In genomic region chr17:75289832-75290337, GRCh38 we compare ENCODE assay signal across 8 cellular contexts. TPM values are rescaled to one million over a fixed set of nuclear protein-coding genes. Genes with fewer than 3 reads are reported as not detected.
DNase-seq lines count a peak whose midpoint lies in the region; ATAC-seq and TF ChIP-seq lines count a peak whose summit lies in the region.

No MANE protein-coding gene starts in this region.

- H3K36me3 Mint-ChIP-seq in dendritic cell treated with granulocyte-macrophage colony-stimulating factor and Interleukin-4, amounts not matched to agents 40 ng/mL and 50 ng/mL, for 4 days (ENCODE audit: low read depth), result peaks cover 48% of the 10 kb centered on the region
- peaks cover 4% of the 10 kb centered on the region for H3K36me3 Mint-ChIP-seq in memory B cell

- no peaks in the 10 kb centered on the region for H3K27me3 Mint-ChIP-seq in dendritic cell treated with granulocyte-macrophage colony-stimulating factor and Interleukin-4, amounts not matched to agents 40 ng/mL and 50 ng/mL, for 4 days
- no peaks in the 10 kb centered on the region for H3K27me3 Mint-ChIP-seq in memory B cell

- no peaks in the 10 kb centered on the region for H3K9me2 ChIP-seq in Karpas-422 (replicated peaks; ENCODE audit: insufficient read depth, low read length)

- DNase-seq in AG08395 (ENCODE audit: low spot score) (peak; percentile 35), Karpas-422 (peak; percentile 90), WERI-Rb-1 (no peak), memory B cell (ENCODE audit: low spot score in 2 of 2) (peak; percentile 55 to 67)
- DNase-seq in stimulated activated CD8-positive, alpha-beta memory T cell treated with anti-CD3 and anti-CD28 coated beads, Interleukin-15, amount 100 ng/mL, for 48 hours (ENCODE audit: low read depth in 2 of 2), result peak; percentile 41 to 49

- H3K27me3 ChIP-seq in Karpas-422 (ENCODE audit: low read length) (no peaks in the 10 kb centered on the region), WERI-Rb-1 (ENCODE audit: insufficient read depth, low read depth, severe bottlenecking) (no peaks in the 10 kb centered on the region)

- H4K20me1 ChIP-seq in Karpas-422 (ENCODE audit: insufficient read depth, low read depth, low read length), result no peaks in the 10 kb centered on the region

- H3K4me3 ChIP-seq in Karpas-422 (ENCODE audit: low read length), result peak overlapping the region; percentile 62
- H3K4me3 ChIP-seq in WERI-Rb-1 (ENCODE audit: low read depth, low read length), result peak overlapping the region; percentile 93

- peak overlapping the region; percentile 92 for H3K4me3 Mint-ChIP-seq in dendritic cell treated with granulocyte-macrophage colony-stimulating factor and Interleukin-4, amounts not matched to agents 40 ng/mL and 50 ng/mL, for 4 days
- peak overlapping the region; percentile 98 for H3K4me3 Mint-ChIP-seq in memory B cell

- H2AFZ ChIP-seq in Karpas-422 (ENCODE audit: low read length), result peak overlapping the region; percentile 52

- H3K9ac ChIP-seq in Karpas-422 (ENCODE audit: low read length), result peak overlapping the region; percentile 64

- peak overlapping the region; percentile 83 for H3K27ac ChIP-seq in Karpas-422 (ENCODE audit: low read length)
- H3K27ac ChIP-seq in WERI-Rb-1, result peak overlapping the region; percentile 30

- H3K79me2 ChIP-seq in Karpas-422 (ENCODE audit: low read length), result peaks cover 39% of the 10 kb centered on the region

- peak; percentile 16 for ATAC-seq in GM18519 (IDR thresholded peaks at IDR 0.05; ENCODE audit: low FRiP score, unreplicated experiment)
- peak; percentile 51 for ATAC-seq in memory B cell (ENCODE audit: low read depth)
- no peak for ATAC-seq in GM18861 (IDR thresholded peaks at IDR 0.05; ENCODE audit: unreplicated experiment)

- H3K4me2 ChIP-seq in Karpas-422 (ENCODE audit: low read depth, low read length, poor library complexity, severe bottlenecking), result peak overlapping the region; percentile 83

- H3K9me3 Mint-ChIP-seq in dendritic cell treated with granulocyte-macrophage colony-stimulating factor and Interleukin-4, amounts not matched to agents 40 ng/mL and 50 ng/mL, for 4 days, result no peaks in the 10 kb centered on the region
- no peaks in the 10 kb centered on the region for H3K9me3 Mint-ChIP-seq in memory B cell

- TF ChIP-seq CTCF in WERI-Rb-1 (IDR thresholded peaks at IDR 0.05; ENCODE audit: low read depth, low read length), result no peak

- peaks cover 77% of the 10 kb centered on the region for H3K4me1 Mint-ChIP-seq in dendritic cell treated with granulocyte-macrophage colony-stimulating factor and Interleukin-4, amounts not matched to agents 40 ng/mL and 50 ng/mL, for 4 days (ENCODE audit: low read depth)
- peaks cover 8% of the 10 kb centered on the region for H3K4me1 Mint-ChIP-seq in memory B cell

- intact Hi-C loops in dendritic cell treated with granulocyte-macrophage colony-stimulating factor and Interleukin-4, amounts not matched to agents 40 ng/mL and 50 ng/mL, for 4 days (cut with micrococcal nuclease), result loop anchor here (2.0 to 5.0 kb wide), 2 partner anchors 32 to 115 kb away; partner anchors contain the start of gene GRB2

- H3K36me3 ChIP-seq in Karpas-422 (ENCODE audit: insufficient read depth, low read length) (peaks cover 16% of the 10 kb centered on the region), WERI-Rb-1 (peaks cover 27% of the 10 kb centered on the region)

- H3K9me3 ChIP-seq in Karpas-422 (ENCODE audit: low read length), result no peaks in the 10 kb centered on the region
- no peaks in the 10 kb centered on the region for H3K9me3 ChIP-seq in WERI-Rb-1 (ENCODE audit: severe bottlenecking)

- peaks cover 22% of the 10 kb centered on the region for H3K4me1 ChIP-seq in Karpas-422 (ENCODE audit: low read length)

- H3K27ac Mint-ChIP-seq in dendritic cell treated with granulocyte-macrophage colony-stimulating factor and Interleukin-4, amounts not matched to agents 40 ng/mL and 50 ng/mL, for 4 days, result peak overlapping the region; percentile 97
- H3K27ac Mint-ChIP-seq in memory B cell, result peak overlapping the region; percentile 98

RNA-seq across cellular contexts. Expression of gene SLC25A19, which starts 0.7 kb away (rescaled TPM):
- 36.5 and 43.1 TPM in 2 replicates for total RNA-seq in Karpas-422 (2014; rRNA removed; shearing (Covaris generic); ENCODE audit: low replicate concordance)

RNA-seq across cellular contexts. Expression of gene MIF4GD, which starts 18.9 kb away (rescaled TPM):
- total RNA-seq in Karpas-422 (2014; rRNA removed; shearing (Covaris generic); ENCODE audit: low replicate concordance), result 44.4 and 63.3 TPM in 2 replicates

RNA-seq across cellular contexts. Expression of gene MRPS7, which starts 28.2 kb away (rescaled TPM):
- 48.8 and 58.7 TPM in 2 replicates for total RNA-seq in Karpas-422 (2014; rRNA removed; shearing (Covaris generic); ENCODE audit: low replicate concordance)

RNA-seq across cellular contexts. Expression of gene GGA3, which starts 28.5 kb away (rescaled TPM):
- total RNA-seq in Karpas-422 (2014; rRNA removed; shearing (Covaris generic); ENCODE audit: low replicate concordance), result 23.4 and 45.1 TPM in 2 replicates
